Comparison of ENCODE assay signal across 17 cellular contexts in the genomic region with DNA sequence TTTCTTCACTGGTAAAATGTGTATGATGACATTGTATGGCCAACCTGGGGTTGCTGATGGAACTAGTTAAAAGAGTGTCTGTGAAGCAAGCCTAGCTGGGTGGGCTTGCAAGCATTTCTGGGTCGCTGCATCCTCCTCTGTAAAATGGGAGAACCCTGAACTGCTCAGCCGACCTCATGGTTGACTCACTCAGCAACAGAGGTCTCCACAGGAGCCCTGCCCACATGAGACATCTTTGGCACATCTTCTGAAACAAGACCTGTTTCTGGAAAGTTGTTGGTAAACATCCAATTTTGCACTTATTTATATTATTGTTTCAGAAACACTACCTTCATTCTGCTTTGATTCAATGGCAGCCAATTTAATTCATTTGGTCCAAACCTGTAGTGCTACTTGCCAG. TPM values are rescaled to one million over a fixed set of nuclear protein-coding genes. Genes with fewer than 3 reads are reported as not detected.
DNase-seq lines count a peak whose midpoint lies in the region; ATAC-seq and TF ChIP-seq lines count a peak whose summit lies in the region.
"Had no signal": no experiment of that assay in that cellular context is flagged by ENCODE, and none has a peak within 500 bp of the region (broad histone marks: within the 10 kb centered on the region; RNA-seq: fewer than 3 reads in every experiment).

No MANE protein-coding gene starts in this region.

- H3K9me3 ChIP-seq in H9 (ENCODE audit: control insufficient read depth, low read depth, low read length) (no peaks in the 10 kb centered on the region), vagina (no peaks in the 10 kb centered on the region), transverse colon (no peaks in the 10 kb centered on the region), endodermal cell (ENCODE audit: control insufficient read depth, low read length) (no peaks in the 10 kb centered on the region)

- H3K4ac ChIP-seq in H9 (ENCODE audit: low read depth, low read length) = no peak overlapping the region

- no peaks in the 10 kb centered on the region for H3K9me3 Mint-ChIP-seq in H9
- no peaks in the 10 kb centered on the region for H3K9me3 Mint-ChIP-seq in endodermal cell
- H3K9me3 Mint-ChIP-seq: CD8-positive, alpha-beta T cell had no signal

- H3T11ph ChIP-seq in H9 (ENCODE audit: low read length) = no peak overlapping the region

- no peak overlapping the region for H3K18ac ChIP-seq in H9 (ENCODE audit: insufficient read length, low read depth, low read length)

- H3K4me3 ChIP-seq in astrocyte of the cerebellum (ENCODE audit: low read depth, low read length) (no peak overlapping the region), vagina (no peak overlapping the region), transverse colon (no peak overlapping the region), endodermal cell (ENCODE audit: low read length) (no peak overlapping the region)
- H3K4me3 ChIP-seq: K562 had no signal

- peak overlapping the region in 2 of 3 experiments; percentile 59 to 86; a peak in 2 of 7 replicates for H3K27ac Mint-ChIP-seq in H9
- H3K27ac Mint-ChIP-seq in endodermal cell = no peak overlapping the region
- H3K27ac Mint-ChIP-seq: CD8-positive, alpha-beta T cell had no signal

- H3K27ac ChIP-seq in H9 (ENCODE audit: insufficient read length, low read depth, low read length) = no peak overlapping the region
- no peak overlapping the region for H3K27ac ChIP-seq in foreskin keratinocyte
- H3K27ac ChIP-seq in vagina = no peak overlapping the region
- H3K27ac ChIP-seq in transverse colon = no peak overlapping the region
- no peak overlapping the region for H3K27ac ChIP-seq in endodermal cell (ENCODE audit: low read depth, low read length)

- H3K4me2 ChIP-seq in H9 (ENCODE audit: insufficient read depth, insufficient read length, low read length) = no peak overlapping the region

- peaks cover 11% of the 10 kb centered on the region; the same call in 1 of the 2 replicates for H3K79me2 ChIP-seq in H9 (ENCODE audit: insufficient read depth, low read length)

- no CpG with 5 or more reads among the region's 2 CpGs for WGBS in H9 (ENCODE audit: extremely low coverage, insufficient read length, low lambda C conversion rate)
- 90 to 96% methylated on average over 2 of the region's 2 CpGs for WGBS in transverse colon (ENCODE audit: low coverage in 1 of 2), 2 donors
- 83 to 92% methylated on average over 2 of the region's 2 CpGs for WGBS in endodermal cell (ENCODE audit: insufficient coverage in 1 of 2, insufficient read length in 1 of 2), 2 experiments

- no peaks in the 10 kb centered on the region for H3K36me3 ChIP-seq in vagina
- H3K36me3 ChIP-seq in transverse colon = no peaks in the 10 kb centered on the region
- no peaks in the 10 kb centered on the region for H3K36me3 ChIP-seq in endodermal cell (ENCODE audit: control insufficient read depth, insufficient read depth, low read length)

- no peak for TF ChIP-seq EP300 in transverse colon (IDR thresholded peaks at IDR 0.05; ENCODE audit: low read depth)

- H2BK12ac ChIP-seq in H9 (ENCODE audit: insufficient read length, low read depth, low read length) = no peak overlapping the region

- no peak overlapping the region for H3K14ac ChIP-seq in H9 (ENCODE audit: insufficient read depth, low read length)

- intact Hi-C loops in vagina (cut with DNase I) (no loop called here), transverse colon (cut with DNase I; ENCODE audit: low total_unique reads) (no loop called here)

- no peak overlapping the region for H4K91ac ChIP-seq in H9 (ENCODE audit: insufficient read length, low read depth, low read length)

- peak; percentile 24 for ATAC-seq in foreskin keratinocyte
- ATAC-seq: CD8-positive, alpha-beta T cell; K562 had no signal

- in situ Hi-C loops in astrocyte of the cerebellum (cut with HindIII; ENCODE audit: low sequenced_read_pairs) (no loop called here), transverse colon (cut with MboI; ENCODE audit: low pct_ligation_motif_present in 1 of 4, low pct_unique_long_range_greater_than_20kb in 1 of 4, low sequenced_read_pairs in 3 of 4) (no loop called here)

- H3K36me3 Mint-ChIP-seq in H9 (ENCODE audit: insufficient read depth in 1 of 3, low read depth in 3 of 3) (peaks cover 4 to 33% (median 29%) of the 10 kb centered on the region in 3 experiments; a peak in 5 of 7 replicates), endodermal cell (ENCODE audit: low read depth) (peaks cover 1% of the 10 kb centered on the region)
- H3K36me3 Mint-ChIP-seq: CD8-positive, alpha-beta T cell had no signal

- peaks cover 2% of the 10 kb centered on the region for H4K20me1 ChIP-seq in H9 (ENCODE audit: control insufficient read depth, insufficient read depth, insufficient read length)

- no peak overlapping the region for H2BK120ac ChIP-seq in H9 (ENCODE audit: low read depth, low read length, poor library complexity, severe bottlenecking)

- H4K5ac ChIP-seq in H9 (ENCODE audit: insufficient read length, low read depth, low read length) = no peak overlapping the region

- no peak overlapping the region for H3K9ac ChIP-seq in H9 (ENCODE audit: extremely low read depth, insufficient read length, low read length)
- no peak overlapping the region for H3K9ac ChIP-seq in endodermal cell (ENCODE audit: extremely low read depth, low read length, poor library complexity, severe bottlenecking)

- H2BK20ac ChIP-seq in H9 (ENCODE audit: low read depth, low read length, poor library complexity, severe bottlenecking) = no peak overlapping the region

- H2AK5ac ChIP-seq in H9 (ENCODE audit: insufficient read length, low read length) = no peak overlapping the region

- H3K27me3 Mint-ChIP-seq in H9 (ENCODE audit: low read depth) (no peaks in the 10 kb centered on the region), endodermal cell (ENCODE audit: insufficient read depth) (peaks cover 11% of the 10 kb centered on the region)

- TF ChIP-seq POLR2A in vagina (IDR thresholded peaks at IDR 0.05) = no peak
- no peak for TF ChIP-seq POLR2A in transverse colon (IDR thresholded peaks at IDR 0.05)

- H3K27me3 ChIP-seq in H9 (ENCODE audit: insufficient read depth, low read length) (no peaks in the 10 kb centered on the region), foreskin keratinocyte (no peaks in the 10 kb centered on the region), vagina (no peaks in the 10 kb centered on the region), transverse colon (no peaks in the 10 kb centered on the region), endodermal cell (ENCODE audit: control insufficient read depth, insufficient read depth, low read length, poor library complexity, severe bottlenecking) (no peaks in the 10 kb centered on the region)

- H2AFZ ChIP-seq in H9 (ENCODE audit: low read length) = no peak overlapping the region

- peaks cover 4% of the 10 kb centered on the region for H3K79me1 ChIP-seq in H9 (ENCODE audit: insufficient read depth, low read depth, low read length, poor library complexity, severe bottlenecking)

- H3K4me3 Mint-ChIP-seq in H9 (no peak overlapping the region), endodermal cell (no peak overlapping the region)
- H3K4me3 Mint-ChIP-seq: CD8-positive, alpha-beta T cell had no signal

- no peak overlapping the region for H2BK5ac ChIP-seq in H9 (ENCODE audit: insufficient read length, low read length)

- no peak for TF ChIP-seq CTCF in H9 (conservative IDR thresholded peaks at IDR 0.05)
- TF ChIP-seq CTCF in astrocyte of the cerebellum (IDR thresholded peaks at IDR 0.05; ENCODE audit: low read depth, low read length, missing control alignments) = no peak
- no peak for TF ChIP-seq CTCF in foreskin keratinocyte (conservative IDR thresholded peaks at IDR 0.05)
- no peak for TF ChIP-seq CTCF in vagina (IDR thresholded peaks at IDR 0.05)
- no peak for TF ChIP-seq CTCF in transverse colon (IDR thresholded peaks at IDR 0.05)
- TF ChIP-seq CTCF in endodermal cell (conservative IDR thresholded peaks at IDR 0.05) = no peak

- H3K4me1 Mint-ChIP-seq in H9 (peaks cover 53 to 64% of the 10 kb centered on the region in 2 experiments), endodermal cell (peaks cover 18% of the 10 kb centered on the region)

- DNase-seq in AG20443 (ENCODE audit: low spot score) = peak; percentile 33
- DNase-seq in H9 = no peak
- DNase-seq in astrocyte of the cerebellum (ENCODE audit: low read depth) = peak; percentile 13
- DNase-seq in foreskin keratinocyte = peak in 1 of 2 donors; percentile 47
- no peak for DNase-seq in NCI-H226
- DNase-seq in vagina (ENCODE audit: extremely low spot score in 2 of 2) = no peak
- DNase-seq in transverse colon = no peak
- no peak for DNase-seq in endodermal cell
- DNase-seq: 8988T; Calu3; CD8-positive, alpha-beta T cell; DMS79; NCI-H510A; NCI-H748 treated with DMSO at 0.1 percent for 48 hours; NK-92 treated with Interleukin-12 subunit alpha and Interleukin-12 subunit beta, amount 100 ng/mL, for 24 hours; Right ventricle myocardium superior had no signal

- H3K23ac ChIP-seq in H9 (ENCODE audit: insufficient read length, low read depth, low read length) = no peak overlapping the region

- no peak overlapping the region for H2BK15ac ChIP-seq in H9 (ENCODE audit: low read depth, low read length)

- no peaks in the 10 kb centered on the region for H3K23me2 ChIP-seq in H9 (ENCODE audit: insufficient read length, low read depth, low read length, poor library complexity, severe bottlenecking)

- H3K56ac ChIP-seq in H9 (ENCODE audit: insufficient read length, low read depth, low read length) = no peak overlapping the region

- H4K8ac ChIP-seq in H9 (replicated peaks; ENCODE audit: insufficient read length, low read depth, low read length) = no peak overlapping the region

- H3K4me1 ChIP-seq in H9 (ENCODE audit: insufficient read depth, low read length) (peaks cover 1% of the 10 kb centered on the region; the same call in 1 of the 2 replicates), foreskin keratinocyte (peaks cover 35% of the 10 kb centered on the region), vagina (peaks cover 12% of the 10 kb centered on the region), transverse colon (peaks cover 0 to 5% (median 2%) of the 10 kb centered on the region in 4 donors), endodermal cell (ENCODE audit: control insufficient read depth, insufficient read depth, low read length) (no peaks in the 10 kb centered on the region)

RNA-seq across cellular contexts. Expression of a gene that starts 52.6 kb away (rescaled TPM):
- 91.4 and 92.7 TPM in 2 replicates for total RNA-seq in H9 (2021)
- 7.1 and 7.2 TPM in 2 replicates for total RNA-seq in foreskin keratinocyte
- 5.3 and 6.9 TPM in 2 replicates for polyA plus RNA-seq in foreskin keratinocyte
- total RNA-seq in vagina = 48.4 TPM
- total RNA-seq in transverse colon = 10 to 100 TPM; 11.3 to 38.1 (median 19.9) TPM
- total RNA-seq in endodermal cell = 10 to 100 TPM; 14.7 to 16.3 TPM
- 45.3 TPM for polyA plus RNA-seq in endodermal cell (2013, experiment 1 of 2)
- 38.5 TPM for polyA plus RNA-seq in endodermal cell (2013, experiment 2 of 2)
- polyA plus RNA-seq: K562 had no signal

Comparison
In these comparisons a context has a peak if more than half of its experiments do, and no peak if none do; other contexts are left out.
1. DNase-seq: peak in AG20443 (single experiment) and astrocyte of the cerebellum (single experiment); none in H9 (single experiment), NCI-H226 (single experiment), vagina (0 of 2), transverse colon (single experiment) and endodermal cell (single experiment).